10 cellular contexts compared by ENCODE assay signal in genomic region chr7:5857176-5857575, GRCh38. TPM values are rescaled to one million over a fixed set of nuclear protein-coding genes. Genes with fewer than 3 reads are reported as not detected.
"Had no signal": no experiment of that assay in that cellular context is flagged by ENCODE, and none has a peak within 500 bp of the region (broad histone marks: within the 10 kb centered on the region; RNA-seq: fewer than 3 reads in every experiment).

No MANE protein-coding gene starts in this region.

RNA-seq across cellular contexts. Expression of gene OCM, which starts 23.4 kb away (rescaled TPM):
- total RNA-seq: activated B cell treated with CpG ODN at 0.5 μM for 24 hours; activated CD4-positive, alpha-beta memory T cell treated with anti-CD3 and anti-CD28 coated beads for 36 hours; activated naive CD4-positive, alpha-beta T cell treated with anti-CD3 and anti-CD28 coated beads for 36 hours; activated naive CD4-positive, alpha-beta T cell treated with anti-CD3 and anti-CD28 coated beads, Interleukin-2, amount 50 U/mL, for 72 hours; activated T-helper 1 cell treated with anti-CD3 and anti-CD28 coated beads, Interleukin-12 subunit alpha, Interleukin-12 subunit beta, Interleukin-2, Interleukin-4 antibody, amounts not matched to agents 30 ng/mL and 10 ng/mL and 1 ng/mL, durations not matched to agents 14 hours and 24 hours and 36 hours; bronchial epithelial cell; M059J; PC-9; Right ventricle myocardium inferior; SK-MEL-5 had no signal
